28 cellular contexts compared by ENCODE assay signal in genomic region chrY:7816567-7816966, GRCh38.
"Had no signal": no experiment of that assay in that cellular context is flagged by ENCODE, and none has a peak within 500 bp of the region (broad histone marks: within the 10 kb centered on the region; RNA-seq: fewer than 3 reads in every experiment).

No MANE protein-coding gene starts in this region.

- H3K9me3 Mint-ChIP-seq: activated B cell treated with CpG ODN at 0.5 μM for 24 hours; activated naive CD4-positive, alpha-beta T cell treated with anti-CD3 and anti-CD28 coated beads for 36 hours; activated naive CD8-positive, alpha-beta T cell treated with anti-CD3 and anti-CD28 coated beads, Interleukin-2, amount 50 U/mL, for 24 hours; activated T-cell treated with anti-CD3 and anti-CD28 coated beads, Interleukin-2, amount 50 U/mL, for 72 hours; activated T-helper 2 cell treated with anti-CD3 and anti-CD28 coated beads, Interferon-gamma antibody, Interleukin-2, Interleukin-4, amounts not matched to agents 10 μg/mL and 5 μg/mL and 100 μg/mL, durations not matched to agents 14 hours and 24 hours and 36 hours; brain had no signal

- H3K4me3 Mint-ChIP-seq: activated B cell treated with CpG ODN at 0.5 μM for 24 hours; activated naive CD4-positive, alpha-beta T cell treated with anti-CD3 and anti-CD28 coated beads for 36 hours; activated naive CD8-positive, alpha-beta T cell; activated naive CD8-positive, alpha-beta T cell treated with anti-CD3 and anti-CD28 coated beads, Interleukin-2, amount 50 U/mL, for 24 hours; activated T-cell treated with anti-CD3 and anti-CD28 coated beads, Interleukin-2, amount 50 U/mL, for 72 hours; brain had no signal

- ATAC-seq: activated naive CD8-positive, alpha-beta T cell treated with anti-CD3 and anti-CD28 coated beads, Interleukin-2, amount 50 U/mL, for 24 hours had no signal

- DNase-seq: activated B cell treated with CpG ODN at 0.5 μM for 24 hours; activated CD4-positive, alpha-beta T cell treated with anti-CD3 and anti-CD28 coated beads for 48 hours; activated CD4-positive, alpha-beta T cell treated with anti-CD3 and anti-CD28 coated beads, Interleukin-2, amount 50 U/mL, for 4 hours; activated CD4-positive, CD25-positive, alpha-beta regulatory T cell treated with anti-CD3 and anti-CD28 coated beads, Interleukin-2, amount 50 U/mL, for 72 hours; activated CD8-positive, alpha-beta memory T cell treated with anti-CD3 and anti-CD28 coated beads, Interleukin-2, amount 50 U/mL, for 4 hours; activated gamma-delta T cell; activated naive CD4-positive, alpha-beta T cell treated with anti-CD3 and anti-CD28 coated beads for 36 hours; activated naive CD8-positive, alpha-beta T cell treated with anti-CD3 and anti-CD28 coated beads, Interleukin-2, amount 50 U/mL, for 24 hours; anterior cingulate cortex; caudate nucleus; cerebellar nuclear complex; MM.1S; MV-4-11; NCI-H1092; NCI-H1436 treated with DMSO at 0.1 percent for 48 hours; NCI-H1694 treated with DMSO at 0.1 percent for 48 hours; NCI-H2029; NCI-H345; NCI-H524 treated with DMSO at 0.1 percent for 48 hours; PC-9; Right ventricle myocardium superior; SW 1271; T-helper 1 cell; T-helper 9 cell had no signal

- H3K4me1 Mint-ChIP-seq: activated B cell treated with CpG ODN at 0.5 μM for 24 hours; activated naive CD8-positive, alpha-beta T cell treated with anti-CD3 and anti-CD28 coated beads, Interleukin-2, amount 50 U/mL, for 24 hours; brain had no signal

- H3K27ac Mint-ChIP-seq: activated B cell treated with CpG ODN at 0.5 μM for 24 hours; activated naive CD4-positive, alpha-beta T cell treated with anti-CD3 and anti-CD28 coated beads for 36 hours; activated naive CD8-positive, alpha-beta T cell; activated naive CD8-positive, alpha-beta T cell treated with anti-CD3 and anti-CD28 coated beads, Interleukin-2, amount 50 U/mL, for 24 hours; activated T-cell treated with anti-CD3 and anti-CD28 coated beads, Interleukin-2, amount 50 U/mL, for 72 hours; activated T-helper 2 cell treated with anti-CD3 and anti-CD28 coated beads, Interferon-gamma antibody, Interleukin-2, Interleukin-4, amounts not matched to agents 10 μg/mL and 5 μg/mL and 100 μg/mL, durations not matched to agents 14 hours and 24 hours and 36 hours had no signal

- H3K36me3 Mint-ChIP-seq: activated naive CD8-positive, alpha-beta T cell; brain had no signal

- H3K27me3 Mint-ChIP-seq: activated B cell treated with CpG ODN at 0.5 μM for 24 hours; activated naive CD8-positive, alpha-beta T cell; activated naive CD8-positive, alpha-beta T cell treated with anti-CD3 and anti-CD28 coated beads, Interleukin-2, amount 50 U/mL, for 24 hours; brain had no signal
